Comparison of ENCODE assay signal across 13 cellular contexts in genomic region chr15:36291501-36291900, GRCh38.
DNase-seq lines count a peak whose midpoint lies in the region; ATAC-seq and TF ChIP-seq lines count a peak whose summit lies in the region.
"Had no signal": no experiment of that assay in that cellular context is flagged by ENCODE, and none has a peak within 500 bp of the region (broad histone marks: within the 10 kb centered on the region; RNA-seq: fewer than 3 reads in every experiment).

No MANE protein-coding gene starts in this region.

- H3K4me3 Mint-ChIP-seq in stimulated activated naive B cell treated with anti-CD40 and anti-IgM and Interleukin-4, amounts not matched to agents 10 μg/mL and 1 μg/mL and 100 μg/mL, for 72 hours, result no peak overlapping the region
- H3K4me3 Mint-ChIP-seq: CD4-positive, alpha-beta memory T cell had no signal

- ATAC-seq in HG03457 (IDR thresholded peaks at IDR 0.05; ENCODE audit: unreplicated experiment) (no peak), HG03196 (IDR thresholded peaks at IDR 0.05; ENCODE audit: unreplicated experiment) (no peak)
- ATAC-seq in stimulated activated naive B cell treated with anti-CD40 and anti-IgM and Interleukin-4, amounts not matched to agents 10 μg/mL and 1 μg/mL and 100 μg/mL, for 72 hours (replicated peaks), result no peak
- ATAC-seq: A549 had no signal

- peaks cover 0 to 3% of the 10 kb centered on the region in 2 donors for H3K27me3 Mint-ChIP-seq in stimulated activated naive B cell treated with anti-CD40 and anti-IgM and Interleukin-4, amounts not matched to agents 10 μg/mL and 1 μg/mL and 100 μg/mL, for 72 hours
- H3K27me3 Mint-ChIP-seq: CD4-positive, alpha-beta memory T cell had no signal

- no peaks in the 10 kb centered on the region for H3K4me1 Mint-ChIP-seq in stimulated activated naive B cell treated with anti-CD40 and anti-IgM and Interleukin-4, amounts not matched to agents 10 μg/mL and 1 μg/mL and 100 μg/mL, for 72 hours
- H3K4me1 Mint-ChIP-seq: CD4-positive, alpha-beta memory T cell had no signal

- no peaks in the 10 kb centered on the region for H3K36me3 Mint-ChIP-seq in stimulated activated naive B cell treated with anti-CD40 and anti-IgM and Interleukin-4, amounts not matched to agents 10 μg/mL and 1 μg/mL and 100 μg/mL, for 72 hours
- H3K36me3 Mint-ChIP-seq: CD4-positive, alpha-beta memory T cell had no signal

- no peak overlapping the region for H3K4me3 ChIP-seq in LNCaP clone FGC (ENCODE audit: low read depth, low read length)
- H3K4me3 ChIP-seq: A549, HAP-1 had no signal

- no peak for TF ChIP-seq CTCF in LNCaP clone FGC (IDR thresholded peaks at IDR 0.05; ENCODE audit: control insufficient read depth, extremely low read depth, insufficient read depth)

- no peak overlapping the region for H3K27ac Mint-ChIP-seq in stimulated activated naive B cell treated with anti-CD40 and anti-IgM and Interleukin-4, amounts not matched to agents 10 μg/mL and 1 μg/mL and 100 μg/mL, for 72 hours
- H3K27ac Mint-ChIP-seq: CD4-positive, alpha-beta memory T cell had no signal

- peaks cover 4 to 6% of the 10 kb centered on the region in 2 donors for H3K9me3 Mint-ChIP-seq in stimulated activated naive B cell treated with anti-CD40 and anti-IgM and Interleukin-4, amounts not matched to agents 10 μg/mL and 1 μg/mL and 100 μg/mL, for 72 hours

- DNase-seq in NCI-H510A treated with DMSO at 0.1 percent for 48 hours (lab: John Stamatoyannopoulos, UW) (peak; percentile 17), NCI-H510A (lab: John Stamatoyannopoulos, UW) (no peak), LNCaP clone FGC (ENCODE audit: low read depth) (peak; percentile 62), NCI-H69 (lab: John Stamatoyannopoulos, UW) (peak; percentile 84), fibroblast of gingiva (ENCODE audit: low read depth) (peak; percentile 60)
- DNase-seq in stimulated activated naive B cell treated with anti-CD40 and anti-IgM and Interleukin-4, amounts not matched to agents 10 μg/mL and 1 μg/mL and 100 μg/mL, for 72 hours, result no peak
- DNase-seq: BE2C; CD4-positive, alpha-beta memory T cell; GF-D8 had no signal

Comparison
In these comparisons a context has a peak if more than half of its experiments do, and no peak if none do; other contexts are left out.
1. DNase-seq: peak in NCI-H510A treated with DMSO at 0.1 percent for 48 hours (single experiment), LNCaP clone FGC (single experiment), NCI-H69 (single experiment) and fibroblast of gingiva (single experiment); none in NCI-H510A (single experiment) and stimulated activated naive B cell treated with anti-CD40 and anti-IgM and Interleukin-4, amounts not matched to agents 10 μg/mL and 1 μg/mL and 100 μg/mL, for 72 hours (single experiment).